In genomic region chr21:32411366-32412161, GRCh38 we compare ENCODE assay signal across 9 cellular contexts. TPM values are rescaled to one million over a fixed set of nuclear protein-coding genes. Genes with fewer than 3 reads are reported as not detected.
DNase-seq lines count a peak whose midpoint lies in the region; ATAC-seq and TF ChIP-seq lines count a peak whose summit lies in the region.
"Had no signal": no experiment of that assay in that cellular context is flagged by ENCODE, and none has a peak within 500 bp of the region (broad histone marks: within the 10 kb centered on the region; RNA-seq: fewer than 3 reads in every experiment).

No MANE protein-coding gene starts in this region.

- CTCF ChIA-PET in AG04450 (lab: Charles Lee), result interaction anchor here (0.9 to 1.7 kb wide), 5 partner anchors 8 to 197 kb away, joined by 3 to 8 read pairs (median 3); no protein-coding TSS in a partner anchor

- TF ChIP-seq CTCF in AG04450 (IDR thresholded peaks at IDR 0.05; ENCODE audit: low read depth, low read length) (no peak), chondrocyte (IDR thresholded peaks at IDR 0.05) (no peak)

- DNase-seq in AG04450 (ENCODE audit: low read depth, low spot score) (no peak), KBM-7 (peak; percentile 68), chondrocyte (ENCODE audit: low spot score) (no peak), left kidney (ENCODE audit: low read depth, low spot score) (peak; percentile 53)
- DNase-seq in activated CD4-positive, alpha-beta T cell treated with anti-CD3 and anti-CD28 coated beads for 1 hour, result peak; percentile 27
- DNase-seq in stimulated activated CD4-positive, alpha-beta T cell treated with anti-CD3 and anti-CD28 coated beads, Interleukin-15, amount 100 ng/mL, for 24 hours, result peak; percentile 86

- H3K4me3 Mint-ChIP-seq in chondrocyte (ENCODE audit: unreplicated experiment), result peak overlapping the region; percentile 84

- H3K4me1 Mint-ChIP-seq in chondrocyte (ENCODE audit: low read depth), result peaks cover 14% of the 10 kb centered on the region

- no peaks in the 10 kb centered on the region for H3K9me3 Mint-ChIP-seq in chondrocyte (ENCODE audit: low read depth)

- no peak overlapping the region for H3K27ac Mint-ChIP-seq in chondrocyte (ENCODE audit: unreplicated experiment)

- H3K4me3 ChIP-seq in AG04450 (ENCODE audit: low read depth, low read length), result peak overlapping the region; percentile 66
- H3K4me3 ChIP-seq: GM12878 had no signal

- no peaks in the 10 kb centered on the region; the same call in 1 of the 2 replicates for H3K9me3 ChIP-seq in AG04450 (ENCODE audit: control insufficient read depth, insufficient read depth, low read length)

- peak overlapping the region; percentile 21 for H3K27ac ChIP-seq in AG04450 (ENCODE audit: low read depth, low read length)

- POLR2A ChIA-PET in AG04450 (lab: Yijun Ruan, JAX), result interaction anchor here (0.6 to 1.7 kb wide), 3 partner anchors 33 to 201 kb away, joined by 3 to 5 read pairs (median 4); partner anchors contain the start of gene CFAP298

- H3K36me3 Mint-ChIP-seq in chondrocyte (ENCODE audit: low read depth), result no peaks in the 10 kb centered on the region

- peaks cover 12% of the 10 kb centered on the region for H3K27me3 Mint-ChIP-seq in chondrocyte (ENCODE audit: low read depth)

- in situ Hi-C loops in KBM-7 (cut with MboI; ENCODE audit: low pct_unique_long_range_greater_than_20kb, low sequenced_read_pairs), result loop anchor here (25.0 kb wide), 1 partner anchor 176 kb away; the partner anchor contains the start of gene TCP10L

- ATAC-seq in HG03342 (IDR thresholded peaks at IDR 0.05; ENCODE audit: unreplicated experiment) (no peak), GM19324 (IDR thresholded peaks at IDR 0.05; ENCODE audit: low FRiP score, unreplicated experiment) (no peak)
- ATAC-seq: GM12878 had no signal

- no peaks in the 10 kb centered on the region for H3K27me3 ChIP-seq in AG04450 (ENCODE audit: control insufficient read depth, insufficient read depth, low read length)

RNA-seq across cellular contexts. Expression of gene EVA1C, which starts 0.9 kb away (rescaled TPM):
- 2.8 and 5.7 TPM in 2 replicates for polyA plus RNA-seq in AG04450 (2011; rRNA removed)
- 1.8 and 2.0 TPM in 2 replicates for polyA minus RNA-seq in AG04450 (2011; rRNA and poly(A)+ RNA removed)
- 1.5 to 2.0 TPM (median 1.6 TPM) in 3 replicates for total RNA-seq in chondrocyte
- total RNA-seq: GM12878 had no signal

RNA-seq across cellular contexts. Expression of gene URB1, which starts 18.8 kb away (rescaled TPM):
- 7.6 and 7.7 TPM in 2 replicates for polyA plus RNA-seq in AG04450 (2011; rRNA removed)
- polyA minus RNA-seq in AG04450 (2011; rRNA and poly(A)+ RNA removed), result 17.0 and 17.1 TPM in 2 replicates
- total RNA-seq in chondrocyte, result 13.5 to 22.1 TPM (median 15.1 TPM) in 3 replicates

Comparison
In these comparisons a context has a peak if more than half of its experiments do, and no peak if none do; other contexts are left out.
1. DNase-seq: peak in KBM-7 (single experiment), activated CD4-positive, alpha-beta T cell treated with anti-CD3 and anti-CD28 coated beads for 1 hour (single experiment), left kidney (single experiment) and stimulated activated CD4-positive, alpha-beta T cell treated with anti-CD3 and anti-CD28 coated beads, Interleukin-15, amount 100 ng/mL, for 24 hours (single experiment); none in AG04450 (single experiment) and chondrocyte (single experiment).